In genomic region chr2:20590704-20591515, GRCh38 we compare ENCODE assay signal across 9 cellular contexts. TPM values are rescaled to one million over a fixed set of nuclear protein-coding genes. Genes with fewer than 3 reads are reported as not detected.
DNase-seq lines count a peak whose midpoint lies in the region; FAIRE-seq and TF ChIP-seq lines count a peak whose summit lies in the region.
"Had no signal": no experiment of that assay in that cellular context is flagged by ENCODE, and none has a peak within 500 bp of the region (broad histone marks: within the 10 kb centered on the region; RNA-seq: fewer than 3 reads in every experiment).

No MANE protein-coding gene starts in this region.

- FAIRE-seq in D721Med (lab: Jason Lieb, UNC): no peak

- no peak overlapping the region for H2BK20ac ChIP-seq in H9 (ENCODE audit: low read depth, low read length, poor library complexity, severe bottlenecking)

- H3K27ac ChIP-seq in fibroblast of lung (ENCODE audit: insufficient read depth, low read length): peak overlapping the region; percentile 16
- no peak overlapping the region for H3K27ac ChIP-seq in tibial artery
- H3K27ac ChIP-seq in H9 (ENCODE audit: insufficient read length, low read depth, low read length): no peak overlapping the region
- H3K27ac ChIP-seq in PC-9: no peak overlapping the region

- no peak overlapping the region for H4K91ac ChIP-seq in H9 (ENCODE audit: insufficient read length, low read depth, low read length)

- no peaks in the 10 kb centered on the region for H3K9me2 ChIP-seq in PC-9 (ENCODE audit: insufficient read depth)

- H3K27me3 ChIP-seq in fibroblast of lung (ENCODE audit: control insufficient read depth, insufficient read depth, low read length): no peaks in the 10 kb centered on the region
- H3K27me3 ChIP-seq in tibial artery: no peaks in the 10 kb centered on the region
- no peaks in the 10 kb centered on the region for H3K27me3 ChIP-seq in H9 (ENCODE audit: insufficient read depth, low read length)
- no peaks in the 10 kb centered on the region for H3K27me3 ChIP-seq in PC-9 (ENCODE audit: insufficient read depth, low read depth)

- no peak overlapping the region for H2AFZ ChIP-seq in fibroblast of lung (ENCODE audit: low read length)
- H2AFZ ChIP-seq in H9 (ENCODE audit: low read length): no peak overlapping the region
- no peak overlapping the region for H2AFZ ChIP-seq in PC-9

- H3K27me3 Mint-ChIP-seq in H9 (ENCODE audit: low read depth): peaks cover 18% of the 10 kb centered on the region

- DNase-seq in NCI-H446 (lab: John Stamatoyannopoulos, UW) (peak; percentile 62 to 92), fibroblast of lung (ENCODE audit: low read depth in 2 of 2) (peak in 1 of 2 donors; percentile 56), mesenteric fat pad (ENCODE audit: low spot score) (peak; percentile 55), tibial artery (peak; percentile 23 to 55), SW 1271 (lab: John Stamatoyannopoulos, UW) (no peak), H9 (no peak), PC-9 (no peak), D721Med (ENCODE audit: insufficient read length, low spot score) (no peak)
- DNase-seq: COR-L47 had no signal

- no peak overlapping the region for H3K4me2 ChIP-seq in fibroblast of lung (ENCODE audit: extremely low read depth, insufficient read depth, low read length)
- no peak overlapping the region for H3K4me2 ChIP-seq in H9 (ENCODE audit: insufficient read depth, insufficient read length, low read length)
- H3K4me2 ChIP-seq in PC-9: no peak overlapping the region

- no peak overlapping the region for H2BK120ac ChIP-seq in H9 (ENCODE audit: low read depth, low read length, poor library complexity, severe bottlenecking)

- no peak overlapping the region for H4K5ac ChIP-seq in H9 (ENCODE audit: insufficient read length, low read depth, low read length)

- no peak overlapping the region for H2AK5ac ChIP-seq in H9 (ENCODE audit: insufficient read length, low read length)

- H3K9me3 ChIP-seq in fibroblast of lung (ENCODE audit: control insufficient read depth, insufficient read depth, low read depth, low read length) (no peaks in the 10 kb centered on the region), tibial artery (no peaks in the 10 kb centered on the region), H9 (ENCODE audit: control insufficient read depth, low read depth, low read length) (no peaks in the 10 kb centered on the region), PC-9 (ENCODE audit: insufficient read depth, low read depth) (no peaks in the 10 kb centered on the region; the same call in 1 of the 2 replicates)

- no peak overlapping the region for H3K56ac ChIP-seq in H9 (ENCODE audit: insufficient read length, low read depth, low read length)

- no peaks in the 10 kb centered on the region for H3K9me3 Mint-ChIP-seq in H9

- H3K23ac ChIP-seq in H9 (ENCODE audit: insufficient read length, low read depth, low read length): no peak overlapping the region

- no peak overlapping the region for H3K18ac ChIP-seq in H9 (ENCODE audit: insufficient read length, low read depth, low read length)

- no peak overlapping the region for H3K4ac ChIP-seq in H9 (ENCODE audit: low read depth, low read length)

- H2BK15ac ChIP-seq in H9 (ENCODE audit: low read depth, low read length): no peak overlapping the region

- no TSS peak for BruUV-seq in PC-9 (replicated peaks; lab: Mats Ljungman, UMichigan)

- no peaks in the 10 kb centered on the region for H3K23me2 ChIP-seq in H9 (ENCODE audit: insufficient read length, low read depth, low read length, poor library complexity, severe bottlenecking)

- H3K4me1 Mint-ChIP-seq in H9: peaks cover 11 to 14% of the 10 kb centered on the region in 2 experiments

- intact Hi-C loops in tibial artery (cut with DNase I; ENCODE audit: low total_unique reads): no loop called here
- intact Hi-C loops in PC-9 (cut with micrococcal nuclease; ENCODE audit: unreplicated experiment): no loop called here

- H3K36me3 ChIP-seq in fibroblast of lung (ENCODE audit: control insufficient read depth, insufficient read depth, low read length): no peaks in the 10 kb centered on the region
- H3K36me3 ChIP-seq in tibial artery: no peaks in the 10 kb centered on the region
- no peaks in the 10 kb centered on the region for H3K36me3 ChIP-seq in PC-9 (ENCODE audit: low read depth)

- H3K79me2 ChIP-seq in fibroblast of lung (ENCODE audit: control insufficient read depth, insufficient read depth, low read length) (no peaks in the 10 kb centered on the region), H9 (ENCODE audit: insufficient read depth, low read length) (no peaks in the 10 kb centered on the region), PC-9 (ENCODE audit: low read depth) (no peaks in the 10 kb centered on the region)

- H3K4me1 ChIP-seq in fibroblast of lung (ENCODE audit: control insufficient read depth, extremely low read depth, insufficient read depth, low read length) (peaks cover 49% of the 10 kb centered on the region), tibial artery (peaks cover 0 to 44% (median 38%) of the 10 kb centered on the region in 4 donors), H9 (ENCODE audit: insufficient read depth, low read length) (no peaks in the 10 kb centered on the region; the same call in 1 of the 2 replicates), PC-9 (replicated peaks; ENCODE audit: insufficient read depth) (peaks cover 65% of the 10 kb centered on the region)

- no peak overlapping the region for H3K4me3 ChIP-seq in fibroblast of lung (replicated peaks in 1 of 4; ENCODE audit: control extremely low read depth in 1 of 4, insufficient read depth in 1 of 4, low read depth in 3 of 4, low read length in 4 of 4)
- H3K4me3 ChIP-seq in tibial artery: no peak overlapping the region
- H3K4me3 ChIP-seq in PC-9: no peak overlapping the region

- H4K20me1 ChIP-seq in fibroblast of lung (ENCODE audit: control insufficient read depth, extremely low read depth, insufficient read depth, low read length): no peaks in the 10 kb centered on the region
- no peaks in the 10 kb centered on the region for H4K20me1 ChIP-seq in H9 (ENCODE audit: control insufficient read depth, insufficient read depth, insufficient read length)
- no peaks in the 10 kb centered on the region for H4K20me1 ChIP-seq in PC-9 (ENCODE audit: insufficient read depth)

- POLR2A ChIA-PET in PC-9 (lab: Charles Lee; ENCODE audit: unreplicated experiment): no interaction called here

- H3K14ac ChIP-seq in H9 (ENCODE audit: insufficient read depth, low read length): no peak overlapping the region; the same call in 1 of the 2 replicates

- H4K8ac ChIP-seq in H9 (replicated peaks; ENCODE audit: insufficient read length, low read depth, low read length): no peak overlapping the region

- no CpG with 5 or more reads among the region's 11 CpGs for WGBS in H9 (ENCODE audit: extremely low coverage, insufficient read length, low lambda C conversion rate)

- H3K9ac ChIP-seq in fibroblast of lung (ENCODE audit: insufficient read depth, low read length) (no peak overlapping the region), H9 (ENCODE audit: extremely low read depth, insufficient read length, low read length) (no peak overlapping the region)

- H2BK5ac ChIP-seq in H9 (ENCODE audit: insufficient read length, low read length): no peak overlapping the region

- no peak overlapping the region for H2BK12ac ChIP-seq in H9 (ENCODE audit: insufficient read length, low read depth, low read length)

- no peak overlapping the region for H3K4me3 Mint-ChIP-seq in H9

- CTCF ChIA-PET in PC-9 (lab: Charles Lee): no interaction called here

- no peak overlapping the region for H3K27ac Mint-ChIP-seq in H9

- no peaks in the 10 kb centered on the region for H3K79me1 ChIP-seq in H9 (ENCODE audit: insufficient read depth, low read depth, low read length, poor library complexity, severe bottlenecking)

- peaks cover 39% of the 10 kb centered on the region for H3F3A ChIP-seq in PC-9 (ENCODE audit: insufficient read depth, low read depth)

- TF ChIP-seq CTCF in fibroblast of lung (conservative IDR thresholded peaks at IDR 0.05 in 1 of 2, IDR thresholded peaks at IDR 0.05 in 1 of 2; ENCODE audit: low read depth in 1 of 2, low read length in 2 of 2) (no peak), tibial artery (IDR thresholded peaks at IDR 0.05) (no peak), H9 (conservative IDR thresholded peaks at IDR 0.05) (no peak), PC-9 (conservative IDR thresholded peaks at IDR 0.05) (no peak), D721Med (IDR thresholded peaks at IDR 0.05; ENCODE audit: insufficient read depth, missing control alignments) (no peak)

- H3T11ph ChIP-seq in H9 (ENCODE audit: low read length): no peak overlapping the region

- no peaks in the 10 kb centered on the region for H3K36me3 Mint-ChIP-seq in H9 (ENCODE audit: insufficient read depth in 1 of 3, low read depth in 3 of 3)

RNA-seq across cellular contexts. Expression of gene HS1BP3, which starts 60.0 kb away (rescaled TPM):
- total RNA-seq in fibroblast of lung: 32.4 and 38.1 TPM in 2 replicates
- 17.8 and 21.6 TPM in 2 replicates for polyA plus RNA-seq in fibroblast of lung
- 23.7 and 27.9 TPM in 2 replicates for polyA plus RNA-seq in fibroblast of lung (2012)
- polyA minus RNA-seq in fibroblast of lung (ENCODE audit: low replicate concordance): 29.4 and 34.9 TPM in 2 replicates
- total RNA-seq in mesenteric fat pad: 28.8 TPM
- 10.8 and 11.1 TPM in 2 replicates for total RNA-seq in H9 (2021)
- 16.2 and 18.0 TPM in 2 replicates for total RNA-seq in PC-9 (2021)

Comparison
In these comparisons a context has a peak if more than half of its experiments do, and no peak if none do; other contexts are left out.
1. DNase-seq: peak in NCI-H446 (2 of 2), mesenteric fat pad (single experiment) and tibial artery (2 of 2); none in SW 1271 (0 of 2), H9 (single experiment), PC-9 (0 of 2) and D721Med (single experiment).